In the genomic region with DNA sequence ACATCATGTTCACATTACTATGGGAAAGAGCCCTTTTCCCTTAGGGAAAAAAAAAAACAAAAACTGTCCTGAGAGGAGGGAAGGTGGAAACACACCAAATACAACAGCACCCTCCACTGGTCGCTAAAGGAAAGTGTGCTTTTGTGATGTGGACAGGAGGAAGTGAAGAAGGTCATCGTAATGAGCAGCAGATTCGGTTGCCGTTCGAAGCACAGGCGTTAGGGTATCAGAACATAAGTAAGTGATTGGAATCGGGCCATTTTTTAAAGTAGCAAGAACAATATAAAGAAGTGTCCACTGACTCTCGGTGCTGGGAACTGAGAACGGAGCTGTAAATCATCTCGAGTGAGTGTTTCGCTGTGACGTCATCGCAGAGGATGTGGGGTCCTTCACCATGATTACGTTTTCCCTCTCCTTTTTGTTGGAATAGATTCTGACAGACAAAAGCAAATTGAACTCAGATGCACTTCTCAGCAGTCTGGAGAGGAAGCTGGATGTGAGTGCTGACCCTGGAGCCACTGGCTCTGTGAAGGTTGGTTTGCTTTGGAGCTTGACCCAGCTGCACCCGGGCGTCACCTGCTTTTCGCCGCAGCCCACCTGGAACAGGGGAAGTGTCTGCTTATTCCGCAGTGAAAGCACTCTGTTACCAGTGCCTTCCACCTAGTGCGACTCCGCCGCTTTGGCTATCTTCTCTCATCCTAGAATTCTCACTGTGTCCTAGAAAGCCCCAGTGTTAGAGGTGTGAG, we compare ENCODE assay signal across 8 cellular contexts.
A peak's percentile ranks its signal among the peaks of the same experiment; 100 is the strongest.
DNase-seq lines count a peak whose midpoint lies in the region; ATAC-seq lines count a peak whose summit lies in the region.

No MANE protein-coding gene starts in this region.

- DNase-seq in Caki2 (ENCODE audit: low read depth) (peak; percentile 76), HAP-1 (ENCODE audit: low spot score in 2 of 2) (peak; percentile 64 to 74), NCI-H510A treated with DMSO at 0.1 percent for 48 hours (lab: John Stamatoyannopoulos, UW) (peak; percentile 75), right cardiac atrium (peak in 1 of 3 donors; percentile 49), renal cortical epithelial cell (ENCODE audit: low read depth) (peak; percentile 76)
- peak; percentile 12 for DNase-seq in activated naive CD8-positive, alpha-beta T cell treated with anti-CD3 and anti-CD28 coated beads for 36 hours
- DNase-seq in stimulated activated naive CD4-positive, alpha-beta T cell (lab: John Stamatoyannopoulos, UW): no peak

- H3K4me3 ChIP-seq in HAP-1 (peak overlapping the region; percentile 18), right cardiac atrium (ENCODE audit: low read length) (peak overlapping the region; percentile 27)

- intact Hi-C loops in right cardiac atrium (cut with DNase I): loop anchor here in 2 of 4 donors (5.0 to 10.0 kb wide), 2 partner anchors 844 to 852 kb away; a partner anchor contains a TSS

- H3K4me1 ChIP-seq in HAP-1: no peaks in the 10 kb centered on the region
- H3K4me1 ChIP-seq in right cardiac atrium (ENCODE audit: control insufficient read depth, insufficient read depth, low read length): peaks cover 4% of the 10 kb centered on the region

- in situ Hi-C loops in Caki2 (cut with HindIII; ENCODE audit: low pct_unique_long_range_greater_than_20kb, low sequenced_read_pairs) (loop anchor here (25.0 kb wide), 1 partner anchor 337 kb away; no protein-coding TSS in a partner anchor), HAP-1 (cut with MboI; ENCODE audit: low sequenced_read_pairs) (no loop called here)

- peaks cover 1% of the 10 kb centered on the region for H3K4me1 Mint-ChIP-seq in activated naive CD8-positive, alpha-beta T cell treated with anti-CD3 and anti-CD28 coated beads for 36 hours

- no peaks in the 10 kb centered on the region for H3K9me3 Mint-ChIP-seq in activated naive CD8-positive, alpha-beta T cell treated with anti-CD3 and anti-CD28 coated beads for 36 hours

- no peaks in the 10 kb centered on the region for H3K27me3 ChIP-seq in HAP-1 (ENCODE audit: low read depth)
- no peaks in the 10 kb centered on the region for H3K27me3 ChIP-seq in right cardiac atrium (ENCODE audit: control insufficient read depth, insufficient read depth)

- 36% methylated on average over 22 of the region's 22 CpGs for WGBS in right cardiac atrium

- peak overlapping the region; percentile 33 for H3K4me3 Mint-ChIP-seq in activated naive CD8-positive, alpha-beta T cell treated with anti-CD3 and anti-CD28 coated beads for 36 hours

- no peak overlapping the region for H3K27ac ChIP-seq in right cardiac atrium (ENCODE audit: low read length)

- no peaks in the 10 kb centered on the region for H3K36me3 ChIP-seq in HAP-1 (replicated peaks)

- ATAC-seq in right cardiac atrium (peak; percentile 69 to 83), GM18870 (IDR thresholded peaks at IDR 0.05; ENCODE audit: unreplicated experiment) (no peak)

- no peaks in the 10 kb centered on the region for H3K27me3 Mint-ChIP-seq in activated naive CD8-positive, alpha-beta T cell treated with anti-CD3 and anti-CD28 coated beads for 36 hours

- H3K9me3 ChIP-seq in HAP-1 (no peaks in the 10 kb centered on the region), right cardiac atrium (ENCODE audit: control insufficient read depth, low read length) (no peaks in the 10 kb centered on the region)

- no peak overlapping the region for H3K27ac Mint-ChIP-seq in activated naive CD8-positive, alpha-beta T cell treated with anti-CD3 and anti-CD28 coated beads for 36 hours

- H3K36me3 Mint-ChIP-seq in activated naive CD8-positive, alpha-beta T cell treated with anti-CD3 and anti-CD28 coated beads for 36 hours: peaks cover 2% of the 10 kb centered on the region

Comparison
In these comparisons a context has a peak if more than half of its experiments do, and no peak if none do; other contexts are left out.
1. DNase-seq: peak in Caki2 (single experiment), HAP-1 (2 of 2), NCI-H510A treated with DMSO at 0.1 percent for 48 hours (single experiment), activated naive CD8-positive, alpha-beta T cell treated with anti-CD3 and anti-CD28 coated beads for 36 hours (single experiment) and renal cortical epithelial cell (single experiment); none in stimulated activated naive CD4-positive, alpha-beta T cell (0 of 6).